ENCODE assay signal across 2 cellular contexts in the genomic region with DNA sequence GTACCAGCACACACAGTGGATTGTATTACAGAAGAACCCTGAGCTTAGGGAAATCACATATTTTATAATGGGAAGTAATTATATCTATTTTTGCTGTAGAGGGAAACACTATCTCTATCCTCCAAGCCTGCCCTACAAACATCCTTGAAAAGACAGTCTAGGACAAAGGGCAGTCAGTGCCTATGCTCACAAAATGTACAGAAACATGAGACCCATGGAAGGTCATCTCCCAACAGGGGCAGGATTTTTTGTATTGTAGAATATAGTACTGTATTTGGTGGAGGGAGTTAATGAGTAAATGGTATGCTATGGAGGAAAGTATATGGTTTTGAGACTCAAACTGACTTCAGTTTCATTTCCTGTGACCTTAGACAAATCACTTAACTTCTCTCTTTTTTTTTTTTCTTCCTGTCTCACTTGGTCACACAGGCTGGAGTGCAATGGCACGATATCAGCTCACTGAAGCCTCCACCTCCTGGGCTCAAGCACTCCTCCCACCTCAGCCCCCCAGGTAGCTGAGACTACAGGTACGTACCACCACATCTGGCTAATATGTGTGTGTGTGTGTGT.
TF ChIP-seq lines count a peak whose summit lies in the region.

No MANE protein-coding gene starts in this region.

TF ChIP-seq in GM12878, 131 proteins besides CTCF, POLR2A, EP300 and RAD21 (continued from another document and continues in another):
- 0 out of 2 replicates have a peak, but pooled peaks have one; percentile 42 for TF ChIP-seq HDGF (IDR thresholded peaks at IDR 0.05)
- peak; percentile 34; the same call in 1 of the 2 replicates for TF ChIP-seq ATF7 (IDR thresholded peaks at IDR 0.05; ENCODE audit: low read depth)
- peak in 1 of 2 experiments; percentile 70; a peak in 1 of 4 replicates for TF ChIP-seq ETV6 (conservative IDR thresholded peaks at IDR 0.05 in 1 of 2, IDR thresholded peaks at IDR 0.05 in 1 of 2; ENCODE audit: borderline replicate concordance in 1 of 2, low read depth in 1 of 2)
- TF ChIP-seq NR2F1 (conservative IDR thresholded peaks at IDR 0.05) = peak; percentile 62; the same call in 1 of the 2 replicates
- no peak for TF ChIP-seq ZNF217 (IDR thresholded peaks at IDR 0.05)
- TF ChIP-seq, protein P1, sequence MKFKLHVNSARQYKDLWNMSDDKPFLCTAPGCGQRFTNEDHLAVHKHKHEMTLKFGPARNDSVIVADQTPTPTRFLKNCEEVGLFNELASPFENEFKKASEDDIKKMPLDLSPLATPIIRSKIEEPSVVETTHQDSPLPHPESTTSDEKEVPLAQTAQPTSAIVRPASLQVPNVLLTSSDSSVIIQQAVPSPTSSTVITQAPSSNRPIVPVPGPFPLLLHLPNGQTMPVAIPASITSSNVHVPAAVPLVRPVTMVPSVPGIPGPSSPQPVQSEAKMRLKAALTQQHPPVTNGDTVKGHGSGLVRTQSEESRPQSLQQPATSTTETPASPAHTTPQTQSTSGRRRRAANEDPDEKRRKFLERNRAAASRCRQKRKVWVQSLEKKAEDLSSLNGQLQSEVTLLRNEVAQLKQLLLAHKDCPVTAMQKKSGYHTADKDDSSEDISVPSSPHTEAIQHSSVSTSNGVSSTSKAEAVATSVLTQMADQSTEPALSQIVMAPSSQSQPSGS (IDR thresholded peaks at IDR 0.05; ENCODE audit: low read length) = peak; percentile 15; the same call in 1 of the 2 replicates
- TF ChIP-seq MEF2A (IDR thresholded peaks at IDR 0.05; ENCODE audit: insufficient read depth, low read depth, low read length) = 0 out of 2 replicates have a peak, but pooled peaks have one; percentile 16
- 0 out of 3 replicates have a peak, but pooled peaks have one; percentile 19 for TF ChIP-seq POU2F2 (IDR thresholded peaks at IDR 0.05; ENCODE audit: borderline replicate concordance, low read depth, low read length)
- TF ChIP-seq RBBP5 (conservative IDR thresholded peaks at IDR 0.05) = no peak
- TF ChIP-seq CBFB (IDR thresholded peaks at IDR 0.05; ENCODE audit: low read depth) = 0 out of 2 replicates have a peak, but pooled peaks have one; percentile 23
- peak; percentile 76 for TF ChIP-seq NBN (IDR thresholded peaks at IDR 0.05)
- no peak for TF ChIP-seq PML (IDR thresholded peaks at IDR 0.05; ENCODE audit: low read length)
- no peak for TF ChIP-seq TCF3 (IDR thresholded peaks at IDR 0.05; ENCODE audit: borderline replicate concordance, insufficient read depth, low read depth, low read length)
- TF ChIP-seq SMAD5 (IDR thresholded peaks at IDR 0.05; ENCODE audit: low read depth) = no peak
- TF ChIP-seq, protein P2, sequence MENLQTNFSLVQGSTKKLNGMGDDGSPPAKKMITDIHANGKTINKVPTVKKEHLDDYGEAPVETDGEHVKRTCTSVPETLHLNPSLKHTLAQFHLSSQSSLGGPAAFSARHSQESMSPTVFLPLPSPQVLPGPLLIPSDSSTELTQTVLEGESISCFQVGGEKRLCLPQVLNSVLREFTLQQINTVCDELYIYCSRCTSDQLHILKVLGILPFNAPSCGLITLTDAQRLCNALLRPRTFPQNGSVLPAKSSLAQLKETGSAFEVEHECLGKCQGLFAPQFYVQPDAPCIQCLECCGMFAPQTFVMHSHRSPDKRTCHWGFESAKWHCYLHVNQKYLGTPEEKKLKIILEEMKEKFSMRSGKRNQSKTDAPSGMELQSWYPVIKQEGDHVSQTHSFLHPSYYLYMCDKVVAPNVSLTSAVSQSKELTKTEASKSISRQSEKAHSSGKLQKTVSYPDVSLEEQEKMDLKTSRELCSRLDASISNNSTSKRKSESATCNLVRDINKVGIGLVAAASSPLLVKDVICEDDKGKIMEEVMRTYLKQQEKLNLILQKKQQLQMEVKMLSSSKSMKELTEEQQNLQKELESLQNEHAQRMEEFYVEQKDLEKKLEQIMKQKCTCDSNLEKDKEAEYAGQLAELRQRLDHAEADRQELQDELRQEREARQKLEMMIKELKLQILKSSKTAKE (IDR thresholded peaks at IDR 0.05; ENCODE audit: low read depth, poor library complexity, severe bottlenecking) = peak; percentile 54
- TF ChIP-seq CEBPB (IDR thresholded peaks at IDR 0.05; ENCODE audit: borderline replicate concordance in 1 of 2, low read depth in 2 of 2, low read length in 2 of 2) = no peak
- TF ChIP-seq NR2C1 (IDR thresholded peaks at IDR 0.05) = no peak
- peak; percentile 63; the same call in 1 of the 2 replicates for TF ChIP-seq MTA2 (IDR thresholded peaks at IDR 0.05; ENCODE audit: low read depth)
- no peak for TF ChIP-seq EZH2 (IDR thresholded peaks at IDR 0.05; ENCODE audit: borderline replicate concordance, control insufficient read depth, low read depth, low read length)
- TF ChIP-seq, protein P3, sequence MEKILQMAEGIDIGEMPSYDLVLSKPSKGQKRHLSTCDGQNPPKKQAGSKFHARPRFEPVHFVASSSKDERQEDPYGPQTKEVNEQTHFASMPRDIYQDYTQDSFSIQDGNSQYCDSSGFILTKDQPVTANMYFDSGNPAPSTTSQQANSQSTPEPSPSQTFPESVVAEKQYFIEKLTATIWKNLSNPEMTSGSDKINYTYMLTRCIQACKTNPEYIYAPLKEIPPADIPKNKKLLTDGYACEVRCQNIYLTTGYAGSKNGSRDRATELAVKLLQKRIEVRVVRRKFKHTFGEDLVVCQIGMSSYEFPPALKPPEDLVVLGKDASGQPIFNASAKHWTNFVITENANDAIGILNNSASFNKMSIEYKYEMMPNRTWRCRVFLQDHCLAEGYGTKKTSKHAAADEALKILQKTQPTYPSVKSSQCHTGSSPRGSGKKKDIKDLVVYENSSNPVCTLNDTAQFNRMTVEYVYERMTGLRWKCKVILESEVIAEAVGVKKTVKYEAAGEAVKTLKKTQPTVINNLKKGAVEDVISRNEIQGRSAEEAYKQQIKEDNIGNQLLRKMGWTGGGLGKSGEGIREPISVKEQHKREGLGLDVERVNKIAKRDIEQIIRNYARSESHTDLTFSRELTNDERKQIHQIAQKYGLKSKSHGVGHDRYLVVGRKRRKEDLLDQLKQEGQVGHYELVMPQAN (conservative IDR thresholded peaks at IDR 0.05) = no peak
- TF ChIP-seq, protein P4, sequence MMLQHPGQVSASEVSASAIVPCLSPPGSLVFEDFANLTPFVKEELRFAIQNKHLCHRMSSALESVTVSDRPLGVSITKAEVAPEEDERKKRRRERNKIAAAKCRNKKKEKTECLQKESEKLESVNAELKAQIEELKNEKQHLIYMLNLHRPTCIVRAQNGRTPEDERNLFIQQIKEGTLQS (IDR thresholded peaks at IDR 0.05; ENCODE audit: borderline replicate concordance, extremely low read depth, low read depth, low read length) = no peak
- TF ChIP-seq GABPA (IDR thresholded peaks at IDR 0.05; ENCODE audit: low read depth) = no peak
- peak; percentile 39; the same call in 1 of the 2 replicates for TF ChIP-seq BCL11A (IDR thresholded peaks at IDR 0.05; ENCODE audit: low read depth, low read length)
- TF ChIP-seq, protein P5, sequence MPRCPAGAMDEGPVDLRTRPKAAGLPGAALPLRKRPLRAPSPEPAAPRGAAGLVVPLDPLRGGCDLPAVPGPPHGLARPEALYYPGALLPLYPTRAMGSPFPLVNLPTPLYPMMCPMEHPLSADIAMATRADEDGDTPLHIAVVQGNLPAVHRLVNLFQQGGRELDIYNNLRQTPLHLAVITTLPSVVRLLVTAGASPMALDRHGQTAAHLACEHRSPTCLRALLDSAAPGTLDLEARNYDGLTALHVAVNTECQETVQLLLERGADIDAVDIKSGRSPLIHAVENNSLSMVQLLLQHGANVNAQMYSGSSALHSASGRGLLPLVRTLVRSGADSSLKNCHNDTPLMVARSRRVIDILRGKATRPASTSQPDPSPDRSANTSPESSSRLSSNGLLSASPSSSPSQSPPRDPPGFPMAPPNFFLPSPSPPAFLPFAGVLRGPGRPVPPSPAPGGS (IDR thresholded peaks at IDR 0.05; ENCODE audit: borderline replicate concordance, insufficient read depth, low read depth, low read length, poor library complexity, severe bottlenecking) = peak; percentile 25

TF ChIP-seq in WTC11, 78 proteins besides CTCF, POLR2A, EP300 and RAD21 (continued from another document):
- TF ChIP-seq FOXJ3 (CRISPR knock-in tag; IDR thresholded peaks at IDR 0.05; ENCODE audit: borderline replicate concordance) = no peak
- no peak for TF ChIP-seq ESRRA (CRISPR knock-in tag; IDR thresholded peaks at IDR 0.05; ENCODE audit: borderline replicate concordance)
- TF ChIP-seq, protein P6, sequence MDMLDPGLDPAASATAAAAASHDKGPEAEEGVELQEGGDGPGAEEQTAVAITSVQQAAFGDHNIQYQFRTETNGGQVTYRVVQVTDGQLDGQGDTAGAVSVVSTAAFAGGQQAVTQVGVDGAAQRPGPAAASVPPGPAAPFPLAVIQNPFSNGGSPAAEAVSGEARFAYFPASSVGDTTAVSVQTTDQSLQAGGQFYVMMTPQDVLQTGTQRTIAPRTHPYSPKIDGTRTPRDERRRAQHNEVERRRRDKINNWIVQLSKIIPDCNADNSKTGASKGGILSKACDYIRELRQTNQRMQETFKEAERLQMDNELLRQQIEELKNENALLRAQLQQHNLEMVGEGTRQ (CRISPR knock-in tag; IDR thresholded peaks at IDR 0.05) = no peak
- TF ChIP-seq, protein P7, sequence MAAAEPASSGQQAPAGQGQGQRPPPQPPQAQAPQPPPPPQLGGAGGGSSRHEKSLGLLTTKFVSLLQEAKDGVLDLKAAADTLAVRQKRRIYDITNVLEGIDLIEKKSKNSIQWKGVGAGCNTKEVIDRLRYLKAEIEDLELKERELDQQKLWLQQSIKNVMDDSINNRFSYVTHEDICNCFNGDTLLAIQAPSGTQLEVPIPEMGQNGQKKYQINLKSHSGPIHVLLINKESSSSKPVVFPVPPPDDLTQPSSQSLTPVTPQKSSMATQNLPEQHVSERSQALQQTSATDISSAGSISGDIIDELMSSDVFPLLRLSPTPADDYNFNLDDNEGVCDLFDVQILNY (CRISPR knock-in tag; IDR thresholded peaks at IDR 0.05) = no peak
- TF ChIP-seq GTF2I (CRISPR knock-in tag; conservative IDR thresholded peaks at IDR 0.05) = no peak
- no peak for TF ChIP-seq KAT7 (CRISPR knock-in tag; IDR thresholded peaks at IDR 0.05; ENCODE audit: borderline replicate concordance)
- TF ChIP-seq, protein P8, sequence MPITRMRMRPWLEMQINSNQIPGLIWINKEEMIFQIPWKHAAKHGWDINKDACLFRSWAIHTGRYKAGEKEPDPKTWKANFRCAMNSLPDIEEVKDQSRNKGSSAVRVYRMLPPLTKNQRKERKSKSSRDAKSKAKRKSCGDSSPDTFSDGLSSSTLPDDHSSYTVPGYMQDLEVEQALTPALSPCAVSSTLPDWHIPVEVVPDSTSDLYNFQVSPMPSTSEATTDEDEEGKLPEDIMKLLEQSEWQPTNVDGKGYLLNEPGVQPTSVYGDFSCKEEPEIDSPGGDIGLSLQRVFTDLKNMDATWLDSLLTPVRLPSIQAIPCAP (CRISPR knock-in tag; IDR thresholded peaks at IDR 0.05) = no peak
- TF ChIP-seq NFE2L1 (CRISPR knock-in tag; IDR thresholded peaks at IDR 0.05) = no peak
